1 cellular context compared by ENCODE assay signal in genomic region chr20:8803065-8803464, GRCh38.
TF ChIP-seq lines count a peak whose summit lies in the region.

No MANE protein-coding gene starts in this region.

TF ChIP-seq in HepG2, 621 proteins besides CTCF, POLR2A, EP300 and RAD21 (continued from another document):
- TF ChIP-seq ZBTB33 (CRISPR knock-in tag; IDR thresholded peaks at IDR 0.05) (no peak), GATA4 (IDR thresholded peaks at IDR 0.05; ENCODE audit: borderline replicate concordance, low read depth) (no peak), TFDP2 (CRISPR knock-in tag; IDR thresholded peaks at IDR 0.05) (no peak), EZH2 (conservative IDR thresholded peaks at IDR 0.05; ENCODE audit: low read depth, low read length) (no peak), CREB1 (IDR thresholded peaks at IDR 0.05) (no peak), CREB1 (CRISPR knock-in tag; IDR thresholded peaks at IDR 0.05) (no peak), NFE2 (CRISPR knock-in tag; IDR thresholded peaks at IDR 0.05) (no peak), ZNF850 (CRISPR knock-in tag; conservative IDR thresholded peaks at IDR 0.05) (no peak), ZNF281 (CRISPR knock-in tag; IDR thresholded peaks at IDR 0.05; ENCODE audit: borderline replicate concordance) (no peak), ZBTB40 (IDR thresholded peaks at IDR 0.05) (no peak), ZBTB40 (CRISPR knock-in tag; IDR thresholded peaks at IDR 0.05) (no peak)
